ENCODE assay signal across 25 cellular contexts in the genomic region with DNA sequence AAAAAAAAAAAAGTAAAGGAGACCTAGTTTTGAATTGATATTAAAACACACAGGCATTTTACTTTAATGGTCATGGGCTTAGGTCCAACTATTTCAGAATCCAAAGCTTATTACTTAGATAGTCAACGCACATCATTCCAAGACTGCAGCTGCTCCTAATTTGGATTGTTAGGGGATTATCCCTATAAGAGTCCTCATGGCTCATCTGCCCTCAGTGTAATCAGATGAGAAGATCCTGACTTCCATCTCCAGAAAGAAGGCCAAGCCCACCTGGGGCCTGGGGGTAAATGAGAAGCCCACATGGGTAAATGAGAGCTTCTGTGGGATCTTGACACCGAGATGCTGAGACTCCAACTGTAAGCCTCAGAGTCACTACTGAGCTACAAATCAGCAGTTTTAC.
"Had no signal": no experiment of that assay in that cellular context is flagged by ENCODE, and none has a peak within 500 bp of the region (broad histone marks: within the 10 kb centered on the region; RNA-seq: fewer than 3 reads in every experiment).

No MANE protein-coding gene starts in this region.

- H3K9me3 ChIP-seq: ascending aorta, body of pancreas had no signal

- H3K4me1 ChIP-seq: ascending aorta, body of pancreas had no signal

- H3K4me1 Mint-ChIP-seq: activated CD8-positive, alpha-beta memory T cell treated with anti-CD3 and anti-CD28 coated beads, Interleukin-2, amount 10 ng/mL, durations not matched to agents 7 days and 5 days; activated naive CD4-positive, alpha-beta T cell treated with anti-CD3 and anti-CD28 coated beads, Interleukin-2, amount 50 U/mL, for 24 hours; IgD-negative memory B cell had no signal

- H3K27me3 ChIP-seq: ascending aorta, body of pancreas had no signal

- H3K4me3 Mint-ChIP-seq: activated CD8-positive, alpha-beta memory T cell treated with anti-CD3 and anti-CD28 coated beads, Interleukin-2, amount 10 ng/mL, durations not matched to agents 7 days and 5 days; activated naive CD4-positive, alpha-beta T cell treated with anti-CD3 and anti-CD28 coated beads, Interleukin-2, amount 50 U/mL, for 24 hours; activated T-cell treated with anti-CD3 and anti-CD28 coated beads, Interleukin-2, amount 50 U/mL, for 24 hours; activated T-helper 1 cell treated with anti-CD3 and anti-CD28 coated beads, Interleukin-12 subunit alpha, Interleukin-12 subunit beta, Interleukin-2, Interleukin-4 antibody, amounts not matched to agents 30 ng/mL and 10 ng/mL and 1 ng/mL, durations not matched to agents 14 hours and 24 hours and 36 hours; IgD-negative memory B cell; T-helper 1 cell treated with Interleukin-12 subunit alpha and Interleukin-12 subunit beta and Interleukin-4 antibody, amounts not matched to agents 30 μg/mL and 1 μg/mL, for 36 hours; WTC11 had no signal

- H3K27me3 Mint-ChIP-seq: activated CD8-positive, alpha-beta memory T cell treated with anti-CD3 and anti-CD28 coated beads, Interleukin-2, amount 10 ng/mL, durations not matched to agents 7 days and 5 days; activated naive CD4-positive, alpha-beta T cell treated with anti-CD3 and anti-CD28 coated beads, Interleukin-2, amount 50 U/mL, for 24 hours; activated T-cell treated with anti-CD3 and anti-CD28 coated beads, Interleukin-2, amount 50 U/mL, for 24 hours; IgD-negative memory B cell had no signal

- ATAC-seq: activated CD8-positive, alpha-beta memory T cell treated with anti-CD3 and anti-CD28 coated beads, Interleukin-2, amount 10 ng/mL, durations not matched to agents 7 days and 5 days; body of pancreas; WTC11 had no signal

- H3K4me3 ChIP-seq: ascending aorta, body of pancreas, PC-9 had no signal

- H3K9me3 Mint-ChIP-seq: activated T-helper 1 cell treated with anti-CD3 and anti-CD28 coated beads, Interleukin-12 subunit alpha, Interleukin-12 subunit beta, Interleukin-2, Interleukin-4 antibody, amounts not matched to agents 30 ng/mL and 10 ng/mL and 1 ng/mL, durations not matched to agents 14 hours and 24 hours and 36 hours; IgD-negative memory B cell; T-helper 1 cell treated with Interleukin-12 subunit alpha and Interleukin-12 subunit beta and Interleukin-4 antibody, amounts not matched to agents 30 μg/mL and 1 μg/mL, for 36 hours; WTC11 had no signal

- DNase-seq: activated CD4-positive, alpha-beta T cell treated with anti-CD3 and anti-CD28 coated beads for 48 hours; activated CD4-positive, alpha-beta T cell treated with anti-CD3 and anti-CD28 coated beads, Interleukin-2, amount 50 U/mL, for 4 hours; activated CD4-positive, CD25-positive, alpha-beta regulatory T cell treated with anti-CD3 and anti-CD28 coated beads, Interleukin-2, amount 50 U/mL, for 72 hours; activated CD8-positive, alpha-beta memory T cell treated with anti-CD3 and anti-CD28 coated beads, Interleukin-2, amount 10 ng/mL, durations not matched to agents 7 days and 5 days; activated effector memory CD4-positive, alpha-beta T cell treated with Interleukin-2 at 50 U/mL for 16 hours; activated naive CD4-positive, alpha-beta T cell; activated T-cell treated with anti-CD3 and anti-CD28 coated beads, Interleukin-2, amount 50 U/mL, for 24 hours; amniotic stem cell; body of pancreas; central memory CD4-positive, alpha-beta T cell; KG1; NCI-H1048; NCI-H1417; NCI-H2029 treated with DMSO at 0.1 percent for 48 hours; NCI-H226; NCI-H510A treated with DMSO at 0.1 percent for 48 hours; NCI-H774; PC-9; SHP77 treated with DMSO at 0.1 percent for 48 hours had no signal

- H3K36me3 ChIP-seq: ascending aorta had no signal

- H3K27ac Mint-ChIP-seq: activated CD8-positive, alpha-beta memory T cell treated with anti-CD3 and anti-CD28 coated beads, Interleukin-2, amount 10 ng/mL, durations not matched to agents 7 days and 5 days; activated naive CD4-positive, alpha-beta T cell treated with anti-CD3 and anti-CD28 coated beads, Interleukin-2, amount 50 U/mL, for 24 hours; activated T-cell treated with anti-CD3 and anti-CD28 coated beads, Interleukin-2, amount 50 U/mL, for 24 hours; activated T-helper 1 cell treated with anti-CD3 and anti-CD28 coated beads, Interleukin-12 subunit alpha, Interleukin-12 subunit beta, Interleukin-2, Interleukin-4 antibody, amounts not matched to agents 30 ng/mL and 10 ng/mL and 1 ng/mL, durations not matched to agents 14 hours and 24 hours and 36 hours; IgD-negative memory B cell; T-helper 1 cell treated with Interleukin-12 subunit alpha and Interleukin-12 subunit beta and Interleukin-4 antibody, amounts not matched to agents 30 μg/mL and 1 μg/mL, for 36 hours; WTC11 had no signal

- H3K36me3 Mint-ChIP-seq: activated CD8-positive, alpha-beta memory T cell treated with anti-CD3 and anti-CD28 coated beads, Interleukin-2, amount 10 ng/mL, durations not matched to agents 7 days and 5 days; activated naive CD4-positive, alpha-beta T cell treated with anti-CD3 and anti-CD28 coated beads, Interleukin-2, amount 50 U/mL, for 24 hours; IgD-negative memory B cell; WTC11 had no signal
